In genomic region chr1:217881607-217882332, GRCh38 we compare ENCODE assay signal across 23 cellular contexts.
DNase-seq lines count a peak whose midpoint lies in the region; ATAC-seq and TF ChIP-seq lines count a peak whose summit lies in the region.
"Had no signal": no experiment of that assay in that cellular context is flagged by ENCODE, and none has a peak within 500 bp of the region (broad histone marks: within the 10 kb centered on the region; RNA-seq: fewer than 3 reads in every experiment).

No MANE protein-coding gene starts in this region.

- intact Hi-C loops in CD4-positive, alpha-beta T cell (cut with DNase I, micrococcal nuclease) = no loop called here

- peaks cover 9% of the 10 kb centered on the region for H3K9me3 Mint-ChIP-seq in CD4-positive, alpha-beta T cell
- H3K9me3 Mint-ChIP-seq: stimulated activated memory B cell treated with anti-CD40 and anti-IgM and Interleukin-4, amounts not matched to agents 10 μg/mL and 1 μg/mL and 100 μg/mL, for 72 hours had no signal

- in situ Hi-C loops in SK-MEL-5 (cut with HindIII; ENCODE audit: low pct_unique_long_range_greater_than_20kb, low sequenced_read_pairs) = no loop called here

- no peaks in the 10 kb centered on the region for H3K27me3 Mint-ChIP-seq in CD4-positive, alpha-beta T cell
- H3K27me3 Mint-ChIP-seq: activated CD4-positive, alpha-beta T cell treated with anti-CD3 and anti-CD28 coated beads for 36 hours; stimulated activated memory B cell treated with anti-CD40 and anti-IgM and Interleukin-4, amounts not matched to agents 10 μg/mL and 1 μg/mL and 100 μg/mL, for 72 hours had no signal

- CTCF ChIA-PET in CD4-positive, alpha-beta T cell (lab: Charles Lee) = no interaction called here

- no peaks in the 10 kb centered on the region for H3K36me3 Mint-ChIP-seq in CD4-positive, alpha-beta T cell (ENCODE audit: low read depth)
- H3K36me3 Mint-ChIP-seq: CD8-positive, alpha-beta T cell; stimulated activated memory B cell treated with anti-CD40 and anti-IgM and Interleukin-4, amounts not matched to agents 10 μg/mL and 1 μg/mL and 100 μg/mL, for 72 hours had no signal

- H3K4me3 Mint-ChIP-seq in CD4-positive, alpha-beta T cell = no peak overlapping the region
- H3K4me3 Mint-ChIP-seq: activated CD4-positive, alpha-beta T cell treated with anti-CD3 and anti-CD28 coated beads for 36 hours; CD8-positive, alpha-beta T cell; stimulated activated memory B cell treated with anti-CD40 and anti-IgM and Interleukin-4, amounts not matched to agents 10 μg/mL and 1 μg/mL and 100 μg/mL, for 72 hours had no signal

- DNase-seq in SIG-M5 treated with dmso at 0.1 percent for 504 hours (lab: John Stamatoyannopoulos, UW; ENCODE audit: unreplicated experiment) (peak; percentile 27), SIG-M5 (lab: John Stamatoyannopoulos, UW) (no peak), SK-MEL-5 (ENCODE audit: low read depth, low spot score) (peak; percentile 45), fibroblast of the aortic adventitia (ENCODE audit: low read depth) (peak; percentile 27)
- DNase-seq in activated CD4-positive, alpha-beta T cell treated with anti-CD3 and anti-CD28 coated beads for 4 hours = no peak
- no peak for DNase-seq in stimulated activated naive CD4-positive, alpha-beta T cell (lab: John Stamatoyannopoulos, UW)
- no peak for DNase-seq in CD4-positive, alpha-beta T cell
- DNase-seq: activated CD4-positive, alpha-beta T cell treated with anti-CD3 and anti-CD28 coated beads for 36 hours; activated CD8-positive, alpha-beta memory T cell treated with anti-CD3 and anti-CD28 coated beads, Interleukin-2, amount 50 U/mL, for 48 hours; activated gamma-delta T cell treated with Interleukin-2 at 50 U/mL for 16 hours; anterior cingulate cortex; CD8-positive, alpha-beta T cell; cerebellar nuclear complex; foreskin fibroblast; GDM1; IMR-90; left lung; MV-4-11; SHP77; T-helper 9 cell; transverse colon had no signal

- no peak for ATAC-seq in CD4-positive, alpha-beta T cell (ENCODE audit: poor library complexity)
- no peak for ATAC-seq in GM19452 (IDR thresholded peaks at IDR 0.05; ENCODE audit: unreplicated experiment)
- ATAC-seq: activated CD4-positive, alpha-beta T cell treated with anti-CD3 and anti-CD28 coated beads for 36 hours; CD8-positive, alpha-beta T cell; left lung; stimulated activated memory B cell treated with anti-CD40 and anti-IgM and Interleukin-4, amounts not matched to agents 10 μg/mL and 1 μg/mL and 100 μg/mL, for 72 hours had no signal

- no peak overlapping the region for H3K4me3 ChIP-seq in fibroblast of the aortic adventitia (ENCODE audit: low read depth, low read length)
- H3K4me3 ChIP-seq: left lung, transverse colon had no signal

- no peaks in the 10 kb centered on the region for H3K27me3 ChIP-seq in CD4-positive, alpha-beta T cell (ENCODE audit: control insufficient read depth, insufficient read depth, low read length)
- H3K27me3 ChIP-seq: left lung, transverse colon had no signal

- no peak for TF ChIP-seq CTCF in fibroblast of the aortic adventitia (IDR thresholded peaks at IDR 0.05; ENCODE audit: insufficient read depth, low read length)
- no peak for TF ChIP-seq CTCF in CD4-positive, alpha-beta T cell (IDR thresholded peaks at IDR 0.05)

- POLR2A ChIA-PET in CD4-positive, alpha-beta T cell (lab: Charles Lee) = no interaction called here

- H3K27ac ChIP-seq in CD4-positive, alpha-beta T cell (ENCODE audit: low read depth, low read length) = no peak overlapping the region
- H3K27ac ChIP-seq: left lung, transverse colon had no signal

- no peak overlapping the region for H3K27ac Mint-ChIP-seq in CD4-positive, alpha-beta T cell
- H3K27ac Mint-ChIP-seq: activated CD4-positive, alpha-beta T cell treated with anti-CD3 and anti-CD28 coated beads for 36 hours; CD8-positive, alpha-beta T cell; stimulated activated memory B cell treated with anti-CD40 and anti-IgM and Interleukin-4, amounts not matched to agents 10 μg/mL and 1 μg/mL and 100 μg/mL, for 72 hours had no signal

- no peaks in the 10 kb centered on the region for H3K9me3 ChIP-seq in CD4-positive, alpha-beta T cell (ENCODE audit: control insufficient read depth, low read length)
- H3K9me3 ChIP-seq: transverse colon had no signal

- no peaks in the 10 kb centered on the region for H3K4me1 Mint-ChIP-seq in CD4-positive, alpha-beta T cell (ENCODE audit: low read depth)
- H3K4me1 Mint-ChIP-seq: activated CD4-positive, alpha-beta T cell treated with anti-CD3 and anti-CD28 coated beads for 36 hours; stimulated activated memory B cell treated with anti-CD40 and anti-IgM and Interleukin-4, amounts not matched to agents 10 μg/mL and 1 μg/mL and 100 μg/mL, for 72 hours had no signal

Comparison
In these comparisons a context has a peak if more than half of its experiments do, and no peak if none do; other contexts are left out.
1. DNase-seq: peak in SIG-M5 treated with dmso at 0.1 percent for 504 hours (single experiment), SK-MEL-5 (single experiment) and fibroblast of the aortic adventitia (single experiment); none in SIG-M5 (single experiment), activated CD4-positive, alpha-beta T cell treated with anti-CD3 and anti-CD28 coated beads for 4 hours (0 of 2), stimulated activated naive CD4-positive, alpha-beta T cell (0 of 6) and CD4-positive, alpha-beta T cell (0 of 10).